Comparison of ENCODE assay signal across 12 cellular contexts in the genomic region with DNA sequence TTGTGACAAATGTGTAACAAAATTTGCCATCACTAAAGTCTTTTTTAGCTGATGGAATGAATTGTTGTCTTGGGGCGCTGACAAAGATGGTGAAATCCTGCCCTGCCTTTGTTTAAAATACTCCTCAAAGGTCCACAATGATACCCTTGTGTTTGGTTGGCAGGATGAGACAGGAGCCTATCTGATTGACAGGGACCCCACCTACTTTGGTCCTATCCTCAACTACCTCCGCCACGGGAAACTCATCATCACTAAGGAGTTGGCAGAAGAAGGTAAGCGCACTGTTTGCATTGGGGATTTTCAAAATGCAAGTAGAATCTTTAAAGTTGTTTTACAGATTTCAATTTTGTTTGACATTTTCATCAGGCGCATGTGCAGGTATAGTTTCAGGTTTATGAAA. TPM values are rescaled to one million over a fixed set of nuclear protein-coding genes. Genes with fewer than 3 reads are reported as not detected.
DNase-seq lines count a peak whose midpoint lies in the region; ATAC-seq and TF ChIP-seq lines count a peak whose summit lies in the region.
"Had no signal": no experiment of that assay in that cellular context is flagged by ENCODE, and none has a peak within 500 bp of the region (broad histone marks: within the 10 kb centered on the region; RNA-seq: fewer than 3 reads in every experiment).

No MANE protein-coding gene starts in this region.

- no TSS peak for BruUV-seq in A673 (replicated peaks; lab: Mats Ljungman, UMichigan)

- TF ChIP-seq EP300 in gastroesophageal sphincter (IDR thresholded peaks at IDR 0.05) = no peak

- CTCF ChIA-PET in T-cell (lab: Charles Lee) (interaction anchor here in 1 of 2 donors (0.6 to 0.9 kb wide), 4 partner anchors 9 to 407 kb away, joined by 3 read pairs; a partner anchor contains a TSS), A673 (lab: Charles Lee) (no interaction called here)

- H3K27ac Mint-ChIP-seq in T-helper 1 cell treated with Interleukin-12 subunit alpha and Interleukin-12 subunit beta and Interleukin-4 antibody, amounts not matched to agents 30 μg/mL and 1 μg/mL, for 36 hours = no peak overlapping the region
- peak overlapping the region; percentile 25 to 92 for H3K27ac Mint-ChIP-seq in T-cell

- TF ChIP-seq CTCF in gastroesophageal sphincter (IDR thresholded peaks at IDR 0.05) = no peak
- no peak for TF ChIP-seq CTCF in spleen (IDR thresholded peaks at IDR 0.05 in 8 of 11, conservative IDR thresholded peaks at IDR 0.05 in 3 of 11)
- TF ChIP-seq CTCF in A673 (conservative IDR thresholded peaks at IDR 0.05; ENCODE audit: low read depth, low read length) = no peak

- intact Hi-C loops in spleen (cut with DNase I; ENCODE audit: low total_unique reads) = no loop called here
- intact Hi-C loops in A673 (cut with micrococcal nuclease; ENCODE audit: unreplicated experiment) = no loop called here
- intact Hi-C loops in posterior vena cava (cut with DNase I) = loop anchor here in 1 of 2 donors (10.0 kb wide), 1 partner anchor 156 kb away; a partner anchor contains a TSS

- H3K4me3 Mint-ChIP-seq in T-helper 1 cell treated with Interleukin-12 subunit alpha and Interleukin-12 subunit beta and Interleukin-4 antibody, amounts not matched to agents 30 μg/mL and 1 μg/mL, for 36 hours = peak overlapping the region; percentile 99
- peak overlapping the region; percentile 92 to 97 (median 96) for H3K4me3 Mint-ChIP-seq in T-cell

- H3K27me3 ChIP-seq in gastroesophageal sphincter (no peaks in the 10 kb centered on the region), spleen (replicated peaks in 1 of 7) (no peaks in the 10 kb centered on the region), A673 (replicated peaks; ENCODE audit: insufficient read depth, low read depth, low read length, poor library complexity) (no peaks in the 10 kb centered on the region)

- H3K9me3 ChIP-seq in gastroesophageal sphincter = no peaks in the 10 kb centered on the region
- no peaks in the 10 kb centered on the region for H3K9me3 ChIP-seq in spleen
- H3K9me3 ChIP-seq in A673 (ENCODE audit: low read depth, low read length, poor library complexity, severe bottlenecking) = no peaks in the 10 kb centered on the region

- POLR2A ChIA-PET in T-cell (lab: Charles Lee) (interaction anchor here in 1 of 2 donors (0.6 to 0.8 kb wide), 2 partner anchors 15 to 17 kb away, joined by 3 read pairs; no protein-coding TSS in a partner anchor), A673 (lab: Charles Lee; ENCODE audit: low non-redundant PET) (interaction anchor here (0.6 kb wide), 1 partner anchor 11 kb away, joined by 3 read pairs; no protein-coding TSS in a partner anchor)

- WGBS in gastroesophageal sphincter (ENCODE audit: low coverage in 1 of 2), 2 donors = 73% methylated on average over 5 of the region's 5 CpGs
- 90 to 98% (median 96%) methylated on average over 5 of the region's 5 CpGs for WGBS in spleen, 5 donors

- H3K4me1 ChIP-seq in gastroesophageal sphincter = peaks cover 0 to 43% (median 21%) of the 10 kb centered on the region in 3 donors
- peaks cover 6 to 53% (median 33%) of the 10 kb centered on the region in 6 donors for H3K4me1 ChIP-seq in spleen
- H3K4me1 ChIP-seq in A673 (ENCODE audit: insufficient read depth, low read length, poor library complexity, severe bottlenecking) = peaks cover 9% of the 10 kb centered on the region

- TF ChIP-seq POLR2A in gastroesophageal sphincter (IDR thresholded peaks at IDR 0.05) (no peak), spleen (IDR thresholded peaks at IDR 0.05) (no peak)

- H3K9me3 Mint-ChIP-seq in T-helper 1 cell treated with Interleukin-12 subunit alpha and Interleukin-12 subunit beta and Interleukin-4 antibody, amounts not matched to agents 30 μg/mL and 1 μg/mL, for 36 hours = no peaks in the 10 kb centered on the region
- no peaks in the 10 kb centered on the region for H3K9me3 Mint-ChIP-seq in T-cell

- DNase-seq in T-helper 1 cell = no peak
- DNase-seq in T-cell = no peak
- DNase-seq in spleen = no peak
- DNase-seq in A673 (ENCODE audit: low spot score) = no peak
- DNase-seq in posterior vena cava (ENCODE audit: low spot score) = no peak
- DNase-seq: DMS79 treated with DMSO at 0.1 percent for 48 hours, NCI-H1092 treated with DMSO at 0.1 percent for 48 hours, NCI-H524 treated with DMSO at 0.1 percent for 48 hours had no signal

- H3K27ac ChIP-seq in gastroesophageal sphincter (peak overlapping the region in 3 of 4 donors; percentile 90 to 100 (median 99)), spleen (peak overlapping the region in 5 of 8 donors; percentile 94 to 98 (median 97)), A673 (ENCODE audit: low read depth, low read length, poor library complexity, severe bottlenecking) (no peak overlapping the region)

- peaks cover 20% of the 10 kb centered on the region for H3K36me3 Mint-ChIP-seq in T-helper 1 cell treated with Interleukin-12 subunit alpha and Interleukin-12 subunit beta and Interleukin-4 antibody, amounts not matched to agents 30 μg/mL and 1 μg/mL, for 36 hours (ENCODE audit: low read depth)
- H3K36me3 Mint-ChIP-seq in T-cell = peaks cover 16% of the 10 kb centered on the region

- peaks cover 0 to 49% of the 10 kb centered on the region in 2 donors for H3K36me3 ChIP-seq in gastroesophageal sphincter
- H3K36me3 ChIP-seq in spleen = peaks cover 0 to 49% (median 25%) of the 10 kb centered on the region in 6 donors
- peaks cover 26% of the 10 kb centered on the region for H3K36me3 ChIP-seq in A673 (ENCODE audit: insufficient read depth, low read length, poor library complexity, severe bottlenecking)

- peaks cover 26% of the 10 kb centered on the region for H3K4me1 Mint-ChIP-seq in T-helper 1 cell treated with Interleukin-12 subunit alpha and Interleukin-12 subunit beta and Interleukin-4 antibody, amounts not matched to agents 30 μg/mL and 1 μg/mL, for 36 hours (ENCODE audit: low read depth)
- peaks cover 41 to 44% (median 42%) of the 10 kb centered on the region in 3 donors for H3K4me1 Mint-ChIP-seq in T-cell

- H3K27me3 Mint-ChIP-seq in T-helper 1 cell treated with Interleukin-12 subunit alpha and Interleukin-12 subunit beta and Interleukin-4 antibody, amounts not matched to agents 30 μg/mL and 1 μg/mL, for 36 hours (ENCODE audit: low read depth) = no peaks in the 10 kb centered on the region
- no peaks in the 10 kb centered on the region for H3K27me3 Mint-ChIP-seq in T-cell

- no peak for ATAC-seq in T-cell (replicated peaks in 1 of 4)
- no peak for ATAC-seq in gastroesophageal sphincter
- ATAC-seq in HG02970 (IDR thresholded peaks at IDR 0.05; ENCODE audit: low FRiP score, unreplicated experiment) = no peak

- H3K4me3 ChIP-seq in gastroesophageal sphincter (no peak overlapping the region), spleen (peak overlapping the region in 1 of 8 donors; percentile 98), A673 (ENCODE audit: low read depth, low read length, poor library complexity, severe bottlenecking) (no peak overlapping the region)

RNA-seq across cellular contexts. Expression of a gene that starts 2.0 kb away (rescaled TPM):
- total RNA-seq in T-cell (10 to 100 TPM; 22.0 to 32.8 (median 29.0) TPM), gastroesophageal sphincter (10 to 100 TPM; 27.1 to 39.7 (median 28.8) TPM), spleen (10 to 100 TPM; 23.0 to 28.4 (median 25.5) TPM), A673 (2021) (25.6 and 25.7 TPM in 2 replicates), posterior vena cava (10 to 100 TPM; 23.0 to 25.0 TPM)
- polyA plus RNA-seq in spleen = 10 to 100 TPM; 11.0 to 27.2 (median 11.9) TPM

RNA-seq across cellular contexts. Expression of a gene that starts 2.3 kb away (rescaled TPM):
- total RNA-seq in T-cell = 100 to 1,000 TPM; 115 to 170 (median 139) TPM
- total RNA-seq in gastroesophageal sphincter = 100 to 1,000 TPM; 213 to 337 (median 307) TPM
- total RNA-seq in spleen = 100 to 1,000 TPM; 124 to 164 (median 137) TPM
- polyA plus RNA-seq in spleen = 100 to 1,000 TPM; 257 to 312 (median 270) TPM
- 291 and 311 TPM in 2 replicates for total RNA-seq in A673 (2021)
- 100 to 1,000 TPM; 205 to 235 TPM for total RNA-seq in posterior vena cava

RNA-seq across cellular contexts. Expression of a gene that starts 36.6 kb away (rescaled TPM):
- 10 to 100 TPM; 15.6 to 30.6 (median 26.6) TPM for total RNA-seq in T-cell
- 100 to 1,000 TPM in 1 of 4 donors, 10 to 100 TPM in 3; 36.6 to 112 (median 50.5) TPM for total RNA-seq in gastroesophageal sphincter
- total RNA-seq in spleen = 10 to 100 TPM; 16.5 to 60.7 (median 20.5) TPM
- polyA plus RNA-seq in spleen = 10 to 100 TPM; 33.1 to 43.3 (median 41.6) TPM
- 59.9 and 61.4 TPM in 2 replicates for total RNA-seq in A673 (2021)
- 10 to 100 TPM; 23.3 to 23.5 TPM for total RNA-seq in posterior vena cava

RNA-seq across cellular contexts. Expression of a gene that starts 38.7 kb away (rescaled TPM):
- total RNA-seq in T-cell (10 to 100 TPM in 4 of 5 donors, 1 to 10 TPM in 1; 9.1 to 24.3 (median 16.8) TPM), gastroesophageal sphincter (1 to 10 TPM; 4.0 to 6.9 (median 5.2) TPM), spleen (10 to 100 TPM in 6 of 7 donors, 1 to 10 TPM in 1; 9.3 to 31.0 (median 14.9) TPM), A673 (2021) (0.80 and 3.1 TPM in 2 replicates), posterior vena cava (1 to 10 TPM; 6.1 to 8.1 TPM)
- 1 to 10 TPM; 3.1 to 6.4 (median 4.7) TPM for polyA plus RNA-seq in spleen
- total RNA-seq: A172 had no signal
